In genomic region chr6:44699082-44699481, GRCh38 we compare ENCODE assay signal across 19 cellular contexts.
"Had no signal": no experiment of that assay in that cellular context is flagged by ENCODE, and none has a peak within 500 bp of the region (broad histone marks: within the 10 kb centered on the region; RNA-seq: fewer than 3 reads in every experiment).

No MANE protein-coding gene starts in this region.

- H3K4me1 ChIP-seq: gastrocnemius medialis had no signal

- H3K4me3 Mint-ChIP-seq: activated naive CD4-positive, alpha-beta T cell treated with anti-CD3 and anti-CD28 coated beads, Interleukin-2, amount 50 U/mL, for 24 hours; neural crest cell; stimulated activated naive CD8-positive, alpha-beta T cell treated with anti-CD3 and anti-CD28 coated beads, Interleukin-15, amount 100 ng/mL, for 72 hours had no signal

- H3K36me3 Mint-ChIP-seq: activated naive CD4-positive, alpha-beta T cell treated with anti-CD3 and anti-CD28 coated beads, Interleukin-2, amount 50 U/mL, for 24 hours had no signal

- H3K9me3 Mint-ChIP-seq: activated naive CD4-positive, alpha-beta T cell treated with anti-CD3 and anti-CD28 coated beads, Interleukin-2, amount 50 U/mL, for 24 hours had no signal

- H3K27me3 ChIP-seq: ovary had no signal

- H3K27ac Mint-ChIP-seq: activated naive CD4-positive, alpha-beta T cell treated with anti-CD3 and anti-CD28 coated beads, Interleukin-2, amount 50 U/mL, for 24 hours; stimulated activated naive CD8-positive, alpha-beta T cell treated with anti-CD3 and anti-CD28 coated beads, Interleukin-15, amount 100 ng/mL, for 72 hours had no signal

- H3K36me3 ChIP-seq: gastrocnemius medialis, ovary, thoracic aorta had no signal

- H3K9me3 ChIP-seq: gastrocnemius medialis, ovary, thoracic aorta had no signal

- DNase-seq: activated effector memory CD4-positive, alpha-beta T cell treated with Interleukin-2 at 50 U/mL for 16 hours; activated T-cell treated with anti-CD3 and anti-CD28 coated beads, Interleukin-2, amount 50 U/mL, for 1 hour; amniotic stem cell; gastrocnemius medialis; islet precursor cell; mesendoderm; ovary; stimulated activated CD4-positive, alpha-beta T cell treated with anti-CD3 and anti-CD28 coated beads, Interleukin-15, amount 100 ng/mL, for 24 hours; stimulated activated CD4-positive, alpha-beta T cell treated with anti-CD3 and anti-CD28 coated beads, Interleukin-4, amount 100 ng/mL, for 24 hours; stimulated activated naive CD8-positive, alpha-beta T cell treated with anti-CD3 and anti-CD28 coated beads, Interleukin-15, amount 100 ng/mL, for 72 hours; T-helper 2 cell had no signal

- H3K4me3 ChIP-seq: gastrocnemius medialis, ovary, thoracic aorta had no signal

- ATAC-seq: esophagus mucosa; left lobe of liver; stimulated activated naive CD8-positive, alpha-beta T cell treated with anti-CD3 and anti-CD28 coated beads, Interleukin-15, amount 100 ng/mL, for 72 hours had no signal

- H3K27ac ChIP-seq: gastrocnemius medialis, ovary, thoracic aorta had no signal

- H3K27me3 Mint-ChIP-seq: activated naive CD4-positive, alpha-beta T cell treated with anti-CD3 and anti-CD28 coated beads, Interleukin-2, amount 50 U/mL, for 24 hours; stimulated activated naive CD8-positive, alpha-beta T cell treated with anti-CD3 and anti-CD28 coated beads, Interleukin-15, amount 100 ng/mL, for 72 hours had no signal

- FAIRE-seq: endometrium, TTC549, urothelium cell line had no signal
